20 cellular contexts compared by ENCODE assay signal in the genomic region with DNA sequence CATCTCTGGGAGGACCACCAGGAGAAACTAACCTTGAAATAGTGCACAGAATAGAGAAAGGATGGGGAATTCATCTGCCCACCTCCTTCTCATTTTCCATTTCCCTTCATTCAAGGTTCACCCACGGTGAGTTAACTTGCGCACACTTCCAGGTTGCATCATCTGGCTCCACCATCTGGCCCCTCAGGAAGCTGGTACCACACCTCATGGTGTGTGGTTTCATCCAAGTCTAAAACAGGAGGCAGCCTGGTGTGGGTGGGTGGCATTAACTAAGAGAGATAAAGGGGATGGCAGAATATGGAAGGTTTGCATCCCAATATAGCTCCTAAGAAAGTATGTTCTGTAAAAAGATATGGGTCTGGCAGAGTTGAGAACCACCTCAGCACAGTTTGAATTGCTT. TPM values are rescaled to one million over a fixed set of nuclear protein-coding genes. Genes with fewer than 3 reads are reported as not detected.
"Had no signal": no experiment of that assay in that cellular context is flagged by ENCODE, and none has a peak within 500 bp of the region (broad histone marks: within the 10 kb centered on the region; RNA-seq: fewer than 3 reads in every experiment).

No MANE protein-coding gene starts in this region.

- H3K9me3 Mint-ChIP-seq: activated T-cell treated with anti-CD3 and anti-CD28 coated beads, Interleukin-2, amount 50 U/mL, for 72 hours had no signal

- H3K4me3 Mint-ChIP-seq: naive thymus-derived CD8-positive, alpha-beta T cell had no signal

- H3K4me3 ChIP-seq: ascending aorta, esophagus muscularis mucosa, mucosa of descending colon had no signal

- H3K36me3 ChIP-seq: ascending aorta, esophagus muscularis mucosa had no signal

- H3K9me3 ChIP-seq: ascending aorta, esophagus muscularis mucosa, mucosa of descending colon had no signal

- DNase-seq: activated CD4-positive, alpha-beta T cell treated with anti-CD3 and anti-CD28 coated beads, Interleukin-2, amount 50 U/mL, for 1 hour; activated CD8-positive, alpha-beta memory T cell treated with anti-CD3 and anti-CD28 coated beads, Interleukin-2, amount 50 U/mL, for 4 hours; activated gamma-delta T cell treated with Interleukin-2 at 50 U/mL for 16 hours; activated T-cell treated with anti-CD3 and anti-CD28 coated beads, Interleukin-2, amount 50 U/mL, for 72 hours; glutamatergic neuron; mammary epithelial cell; mucosa of descending colon; naive thymus-derived CD8-positive, alpha-beta T cell; right cardiac atrium; small intestine; substantia nigra; T-helper 9 cell; trophoblast cell had no signal

- FAIRE-seq: bronchial epithelial cell, endometrium, islet of Langerhans, small intestine had no signal

- H3K27ac Mint-ChIP-seq: activated T-cell treated with anti-CD3 and anti-CD28 coated beads, Interleukin-2, amount 50 U/mL, for 72 hours; naive thymus-derived CD8-positive, alpha-beta T cell; progenitor cell of endocrine pancreas had no signal

- H3K27me3 ChIP-seq: ascending aorta, esophagus muscularis mucosa had no signal

RNA-seq across cellular contexts. Expression of a gene that starts 3.8 kb away (rescaled TPM):
- total RNA-seq: ascending aorta had no signal

RNA-seq across cellular contexts. Expression of a gene that starts 40.9 kb away (rescaled TPM):
- total RNA-seq: ascending aorta; bronchial epithelial cell; esophagus muscularis mucosa; fibroblast of villous mesenchyme; mammary epithelial cell; mucosa of descending colon; naive thymus-derived CD8-positive, alpha-beta T cell; progenitor cell of endocrine pancreas; right cardiac atrium had no signal
